ENCODE assay signal across 2 cellular contexts in the genomic region with DNA sequence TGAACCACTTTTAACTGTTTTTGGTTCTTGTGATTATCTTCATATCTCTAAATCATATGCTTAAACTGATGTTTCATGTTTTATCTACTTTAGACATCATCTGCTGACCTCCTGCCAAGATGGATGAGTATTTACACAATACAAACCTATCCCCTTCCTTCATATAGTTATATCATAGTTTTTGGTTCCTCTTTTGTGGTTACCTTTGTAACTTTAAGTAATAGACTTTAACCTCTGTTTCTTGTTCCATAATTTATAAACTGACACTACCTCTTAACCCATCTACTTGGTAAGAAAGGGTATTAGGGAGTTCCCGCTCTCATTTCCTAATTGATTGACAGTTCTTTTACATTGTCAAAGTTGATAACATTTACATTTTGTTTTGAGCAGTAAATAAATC.
TF ChIP-seq lines count a peak whose summit lies in the region.

No MANE protein-coding gene starts in this region.

TF ChIP-seq in HEK293T, 16 proteins besides CTCF, POLR2A, EP300 and RAD21 (continued from another document):
- TF ChIP-seq SUZ12 (IDR thresholded peaks at IDR 0.05): no peak
TF ChIP-seq in HEK293T: peak in this region for 1.

TF ChIP-seq in GM12878, 131 proteins besides CTCF, POLR2A, EP300 and RAD21:
- TF ChIP-seq, protein P1, sequence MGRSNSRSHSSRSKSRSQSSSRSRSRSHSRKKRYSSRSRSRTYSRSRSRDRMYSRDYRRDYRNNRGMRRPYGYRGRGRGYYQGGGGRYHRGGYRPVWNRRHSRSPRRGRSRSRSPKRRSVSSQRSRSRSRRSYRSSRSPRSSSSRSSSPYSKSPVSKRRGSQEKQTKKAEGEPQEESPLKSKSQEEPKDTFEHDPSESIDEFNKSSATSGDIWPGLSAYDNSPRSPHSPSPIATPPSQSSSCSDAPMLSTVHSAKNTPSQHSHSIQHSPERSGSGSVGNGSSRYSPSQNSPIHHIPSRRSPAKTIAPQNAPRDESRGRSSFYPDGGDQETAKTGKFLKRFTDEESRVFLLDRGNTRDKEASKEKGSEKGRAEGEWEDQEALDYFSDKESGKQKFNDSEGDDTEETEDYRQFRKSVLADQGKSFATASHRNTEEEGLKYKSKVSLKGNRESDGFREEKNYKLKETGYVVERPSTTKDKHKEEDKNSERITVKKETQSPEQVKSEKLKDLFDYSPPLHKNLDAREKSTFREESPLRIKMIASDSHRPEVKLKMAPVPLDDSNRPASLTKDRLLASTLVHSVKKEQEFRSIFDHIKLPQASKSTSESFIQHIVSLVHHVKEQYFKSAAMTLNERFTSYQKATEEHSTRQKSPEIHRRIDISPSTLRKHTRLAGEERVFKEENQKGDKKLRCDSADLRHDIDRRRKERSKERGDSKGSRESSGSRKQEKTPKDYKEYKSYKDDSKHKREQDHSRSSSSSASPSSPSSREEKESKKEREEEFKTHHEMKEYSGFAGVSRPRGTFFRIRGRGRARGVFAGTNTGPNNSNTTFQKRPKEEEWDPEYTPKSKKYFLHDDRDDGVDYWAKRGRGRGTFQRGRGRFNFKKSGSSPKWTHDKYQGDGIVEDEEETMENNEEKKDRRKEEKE (IDR thresholded peaks at IDR 0.05): no peak
- TF ChIP-seq NR2F1 (conservative IDR thresholded peaks at IDR 0.05) (peak; percentile 86), CBFB (IDR thresholded peaks at IDR 0.05; ENCODE audit: low read depth) (peak; percentile 51; the same call in 1 of the 2 replicates), ZNF24 (IDR thresholded peaks at IDR 0.05) (no peak), DPF2 (IDR thresholded peaks at IDR 0.05) (peak; percentile 73), CHD2 (IDR thresholded peaks at IDR 0.05; ENCODE audit: borderline replicate concordance, low read depth, low read length) (peak; percentile 39; the same call in 1 of the 2 replicates), MYC (IDR thresholded peaks at IDR 0.05; ENCODE audit: insufficient read depth, insufficient read length, insufficient replicate concordance, low read length, severe bottlenecking) (no peak), NFIC (IDR thresholded peaks at IDR 0.05; ENCODE audit: low read depth, low read length) (peak; percentile 72), JUNB (IDR thresholded peaks at IDR 0.05) (peak; percentile 45; the same call in 1 of the 2 replicates), EED (IDR thresholded peaks at IDR 0.05; ENCODE audit: low read depth) (no peak), BACH1 (IDR thresholded peaks at IDR 0.05; ENCODE audit: borderline replicate concordance) (peak; percentile 23; the same call in 1 of the 2 replicates), RAD51 (IDR thresholded peaks at IDR 0.05) (0 out of 2 replicates have a peak, but pooled peaks have one; percentile 6), ATF7 (IDR thresholded peaks at IDR 0.05; ENCODE audit: low read depth) (peak; percentile 94), SUPT20H (IDR thresholded peaks at IDR 0.05; ENCODE audit: borderline replicate concordance, control insufficient read depth, low read depth, low read length) (no peak), RUNX3 (IDR thresholded peaks at IDR 0.05; ENCODE audit: low read length) (peak; percentile 93), IKZF2 (IDR thresholded peaks at IDR 0.05) (peak; percentile 60 to 70; a peak in 2 of 4 replicates), IKZF1 (conservative IDR thresholded peaks at IDR 0.05) (peak; percentile 35; the same call in 1 of the 2 replicates), BHLHE40 (IDR thresholded peaks at IDR 0.05; ENCODE audit: borderline replicate concordance in 1 of 2, low read depth in 2 of 2, low read length in 1 of 2) (peak in 1 of 2 experiments; percentile 27; a peak in 1 of 4 replicates), TAF1 (IDR thresholded peaks at IDR 0.05; ENCODE audit: borderline replicate concordance, low read depth, low read length) (no peak), MTA2 (IDR thresholded peaks at IDR 0.05; ENCODE audit: low read depth) (peak; percentile 94)
- TF ChIP-seq, protein P2, sequence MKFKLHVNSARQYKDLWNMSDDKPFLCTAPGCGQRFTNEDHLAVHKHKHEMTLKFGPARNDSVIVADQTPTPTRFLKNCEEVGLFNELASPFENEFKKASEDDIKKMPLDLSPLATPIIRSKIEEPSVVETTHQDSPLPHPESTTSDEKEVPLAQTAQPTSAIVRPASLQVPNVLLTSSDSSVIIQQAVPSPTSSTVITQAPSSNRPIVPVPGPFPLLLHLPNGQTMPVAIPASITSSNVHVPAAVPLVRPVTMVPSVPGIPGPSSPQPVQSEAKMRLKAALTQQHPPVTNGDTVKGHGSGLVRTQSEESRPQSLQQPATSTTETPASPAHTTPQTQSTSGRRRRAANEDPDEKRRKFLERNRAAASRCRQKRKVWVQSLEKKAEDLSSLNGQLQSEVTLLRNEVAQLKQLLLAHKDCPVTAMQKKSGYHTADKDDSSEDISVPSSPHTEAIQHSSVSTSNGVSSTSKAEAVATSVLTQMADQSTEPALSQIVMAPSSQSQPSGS (IDR thresholded peaks at IDR 0.05; ENCODE audit: low read length): peak; percentile 69
- TF ChIP-seq, protein P3, sequence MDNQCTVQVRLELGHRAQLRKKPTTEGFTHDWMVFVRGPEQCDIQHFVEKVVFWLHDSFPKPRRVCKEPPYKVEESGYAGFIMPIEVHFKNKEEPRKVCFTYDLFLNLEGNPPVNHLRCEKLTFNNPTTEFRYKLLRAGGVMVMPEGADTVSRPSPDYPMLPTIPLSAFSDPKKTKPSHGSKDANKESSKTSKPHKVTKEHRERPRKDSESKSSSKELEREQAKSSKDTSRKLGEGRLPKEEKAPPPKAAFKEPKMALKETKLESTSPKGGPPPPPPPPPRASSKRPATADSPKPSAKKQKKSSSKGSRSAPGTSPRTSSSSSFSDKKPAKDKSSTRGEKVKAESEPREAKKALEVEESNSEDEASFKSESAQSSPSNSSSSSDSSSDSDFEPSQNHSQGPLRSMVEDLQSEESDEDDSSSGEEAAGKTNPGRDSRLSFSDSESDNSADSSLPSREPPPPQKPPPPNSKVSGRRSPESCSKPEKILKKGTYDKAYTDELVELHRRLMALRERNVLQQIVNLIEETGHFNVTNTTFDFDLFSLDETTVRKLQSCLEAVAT (IDR thresholded peaks at IDR 0.05): peak; percentile 54; the same call in 1 of the 2 replicates
- TF ChIP-seq, protein P4, sequence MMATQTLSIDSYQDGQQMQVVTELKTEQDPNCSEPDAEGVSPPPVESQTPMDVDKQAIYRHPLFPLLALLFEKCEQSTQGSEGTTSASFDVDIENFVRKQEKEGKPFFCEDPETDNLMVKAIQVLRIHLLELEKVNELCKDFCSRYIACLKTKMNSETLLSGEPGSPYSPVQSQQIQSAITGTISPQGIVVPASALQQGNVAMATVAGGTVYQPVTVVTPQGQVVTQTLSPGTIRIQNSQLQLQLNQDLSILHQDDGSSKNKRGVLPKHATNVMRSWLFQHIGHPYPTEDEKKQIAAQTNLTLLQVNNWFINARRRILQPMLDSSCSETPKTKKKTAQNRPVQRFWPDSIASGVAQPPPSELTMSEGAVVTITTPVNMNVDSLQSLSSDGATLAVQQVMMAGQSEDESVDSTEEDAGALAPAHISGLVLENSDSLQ (IDR thresholded peaks at IDR 0.05): peak; percentile 96
- TF ChIP-seq, protein P5, sequence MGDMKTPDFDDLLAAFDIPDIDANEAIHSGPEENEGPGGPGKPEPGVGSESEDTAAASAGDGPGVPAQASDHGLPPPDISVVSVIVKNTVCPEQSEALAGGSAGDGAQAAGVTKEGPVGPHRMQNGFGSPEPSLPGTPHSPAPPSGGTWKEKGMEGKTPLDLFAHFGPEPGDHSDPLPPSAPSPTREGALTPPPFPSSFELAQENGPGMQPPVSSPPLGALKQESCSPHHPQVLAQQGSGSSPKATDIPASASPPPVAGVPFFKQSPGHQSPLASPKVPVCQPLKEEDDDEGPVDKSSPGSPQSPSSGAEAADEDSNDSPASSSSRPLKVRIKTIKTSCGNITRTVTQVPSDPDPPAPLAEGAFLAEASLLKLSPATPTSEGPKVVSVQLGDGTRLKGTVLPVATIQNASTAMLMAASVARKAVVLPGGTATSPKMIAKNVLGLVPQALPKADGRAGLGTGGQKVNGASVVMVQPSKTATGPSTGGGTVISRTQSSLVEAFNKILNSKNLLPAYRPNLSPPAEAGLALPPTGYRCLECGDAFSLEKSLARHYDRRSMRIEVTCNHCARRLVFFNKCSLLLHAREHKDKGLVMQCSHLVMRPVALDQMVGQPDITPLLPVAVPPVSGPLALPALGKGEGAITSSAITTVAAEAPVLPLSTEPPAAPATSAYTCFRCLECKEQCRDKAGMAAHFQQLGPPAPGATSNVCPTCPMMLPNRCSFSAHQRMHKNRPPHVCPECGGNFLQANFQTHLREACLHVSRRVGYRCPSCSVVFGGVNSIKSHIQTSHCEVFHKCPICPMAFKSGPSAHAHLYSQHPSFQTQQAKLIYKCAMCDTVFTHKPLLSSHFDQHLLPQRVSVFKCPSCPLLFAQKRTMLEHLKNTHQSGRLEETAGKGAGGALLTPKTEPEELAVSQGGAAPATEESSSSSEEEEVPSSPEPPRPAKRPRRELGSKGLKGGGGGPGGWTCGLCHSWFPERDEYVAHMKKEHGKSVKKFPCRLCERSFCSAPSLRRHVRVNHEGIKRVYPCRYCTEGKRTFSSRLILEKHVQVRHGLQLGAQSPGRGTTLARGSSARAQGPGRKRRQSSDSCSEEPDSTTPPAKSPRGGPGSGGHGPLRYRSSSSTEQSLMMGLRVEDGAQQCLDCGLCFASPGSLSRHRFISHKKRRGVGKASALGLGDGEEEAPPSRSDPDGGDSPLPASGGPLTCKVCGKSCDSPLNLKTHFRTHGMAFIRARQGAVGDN (IDR thresholded peaks at IDR 0.05): peak; percentile 44; the same call in 1 of the 2 replicates
- TF ChIP-seq, protein P6, sequence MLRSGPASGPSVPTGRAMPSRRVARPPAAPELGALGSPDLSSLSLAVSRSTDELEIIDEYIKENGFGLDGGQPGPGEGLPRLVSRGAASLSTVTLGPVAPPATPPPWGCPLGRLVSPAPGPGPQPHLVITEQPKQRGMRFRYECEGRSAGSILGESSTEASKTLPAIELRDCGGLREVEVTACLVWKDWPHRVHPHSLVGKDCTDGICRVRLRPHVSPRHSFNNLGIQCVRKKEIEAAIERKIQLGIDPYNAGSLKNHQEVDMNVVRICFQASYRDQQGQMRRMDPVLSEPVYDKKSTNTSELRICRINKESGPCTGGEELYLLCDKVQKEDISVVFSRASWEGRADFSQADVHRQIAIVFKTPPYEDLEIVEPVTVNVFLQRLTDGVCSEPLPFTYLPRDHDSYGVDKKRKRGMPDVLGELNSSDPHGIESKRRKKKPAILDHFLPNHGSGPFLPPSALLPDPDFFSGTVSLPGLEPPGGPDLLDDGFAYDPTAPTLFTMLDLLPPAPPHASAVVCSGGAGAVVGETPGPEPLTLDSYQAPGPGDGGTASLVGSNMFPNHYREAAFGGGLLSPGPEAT (IDR thresholded peaks at IDR 0.05; ENCODE audit: low read depth): peak; percentile 97
- TF ChIP-seq, protein P7, sequence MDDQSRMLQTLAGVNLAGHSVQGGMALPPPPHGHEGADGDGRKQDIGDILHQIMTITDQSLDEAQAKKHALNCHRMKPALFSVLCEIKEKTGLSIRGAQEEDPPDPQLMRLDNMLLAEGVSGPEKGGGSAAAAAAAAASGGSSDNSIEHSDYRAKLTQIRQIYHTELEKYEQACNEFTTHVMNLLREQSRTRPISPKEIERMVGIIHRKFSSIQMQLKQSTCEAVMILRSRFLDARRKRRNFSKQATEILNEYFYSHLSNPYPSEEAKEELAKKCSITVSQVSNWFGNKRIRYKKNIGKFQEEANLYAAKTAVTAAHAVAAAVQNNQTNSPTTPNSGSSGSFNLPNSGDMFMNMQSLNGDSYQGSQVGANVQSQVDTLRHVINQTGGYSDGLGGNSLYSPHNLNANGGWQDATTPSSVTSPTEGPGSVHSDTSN (IDR thresholded peaks at IDR 0.05; ENCODE audit: insufficient replicate concordance, low read depth, low read length): peak; percentile 69
- TF ChIP-seq, protein P8, sequence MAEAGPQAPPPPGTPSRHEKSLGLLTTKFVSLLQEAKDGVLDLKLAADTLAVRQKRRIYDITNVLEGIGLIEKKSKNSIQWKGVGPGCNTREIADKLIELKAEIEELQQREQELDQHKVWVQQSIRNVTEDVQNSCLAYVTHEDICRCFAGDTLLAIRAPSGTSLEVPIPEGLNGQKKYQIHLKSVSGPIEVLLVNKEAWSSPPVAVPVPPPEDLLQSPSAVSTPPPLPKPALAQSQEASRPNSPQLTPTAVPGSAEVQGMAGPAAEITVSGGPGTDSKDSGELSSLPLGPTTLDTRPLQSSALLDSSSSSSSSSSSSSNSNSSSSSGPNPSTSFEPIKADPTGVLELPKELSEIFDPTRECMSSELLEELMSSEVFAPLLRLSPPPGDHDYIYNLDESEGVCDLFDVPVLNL (IDR thresholded peaks at IDR 0.05; ENCODE audit: low read depth, low read length): no peak
